In genomic region chr7:121411597-121411979, GRCh38 we compare ENCODE assay signal across 24 cellular contexts.
"Had no signal": no experiment of that assay in that cellular context is flagged by ENCODE, and none has a peak within 500 bp of the region (broad histone marks: within the 10 kb centered on the region; RNA-seq: fewer than 3 reads in every experiment).

No MANE protein-coding gene starts in this region.

- H3K27me3 ChIP-seq: neural progenitor cell, right atrium auricular region, right lobe of liver, stomach, testis, thyroid gland, transverse colon, upper lobe of left lung, vagina had no signal

- H3K4me2 ChIP-seq: neural progenitor cell, smooth muscle cell had no signal

- H3K9ac ChIP-seq: neural progenitor cell, parathyroid adenoma had no signal

- H3K79me2 ChIP-seq: parathyroid adenoma had no signal

- H3K4me1 ChIP-seq: left ventricle myocardium inferior, parathyroid adenoma, right atrium auricular region, right lobe of liver, stomach, testis, thyroid gland, upper lobe of left lung, vagina had no signal

- DNase-seq: islet precursor cell; left ventricle myocardium inferior; naive B cell; natural killer cell; nephron progenitor cell; occipital lobe; right lobe of liver; stimulated activated CD4-positive, alpha-beta T cell treated with anti-CD3 and anti-CD28 coated beads, Interleukin-1b, Interleukin-23, amount 100 ng/mL, for 48 hours; stimulated activated CD4-positive, alpha-beta T cell treated with anti-CD3 and anti-CD28 coated beads, Interleukin-2, amount 100 ng/mL, for 48 hours; stimulated activated CD4-positive, alpha-beta T cell treated with anti-CD3 and anti-CD28 coated beads, Interleukin-4, amount 100 ng/mL, for 4 hours; stimulated activated CD8-positive, alpha-beta memory T cell treated with anti-CD3 and anti-CD28 coated beads, Interleukin-4, amount 100 ng/mL, for 48 hours; stimulated activated naive CD8-positive, alpha-beta T cell treated with anti-CD3 and anti-CD28 coated beads, Interleukin-15, Interleukin-2, amounts not matched to agents 100 U/mL and 50 U/mL, for 24 hours; stomach; testis; thyroid gland; transverse colon; upper lobe of left lung had no signal

- H3K9me3 ChIP-seq: left ventricle myocardium inferior, neutrophil, right atrium auricular region, right lobe of liver, stomach, testis, thyroid gland, transverse colon, upper lobe of left lung, vagina had no signal

- H3K27ac ChIP-seq: left ventricle myocardium inferior, neural progenitor cell, neutrophil, parathyroid adenoma, right atrium auricular region, right lobe of liver, stomach, testis, thyroid gland, transverse colon, upper lobe of left lung, vagina had no signal

- H3K36me3 ChIP-seq: left ventricle myocardium inferior, neural progenitor cell, neutrophil, right atrium auricular region, right lobe of liver, stomach, thyroid gland, transverse colon, upper lobe of left lung, vagina had no signal

- ATAC-seq: natural killer cell; right lobe of liver; stimulated activated naive CD8-positive, alpha-beta T cell treated with anti-CD3 and anti-CD28 coated beads, Interleukin-15, Interleukin-2, amounts not matched to agents 100 U/mL and 50 U/mL, for 24 hours had no signal

- H3K4me3 ChIP-seq: left ventricle myocardium inferior, lung, neural progenitor cell, right atrium auricular region, right lobe of liver, smooth muscle cell, stomach, testis, thyroid gland, transverse colon, upper lobe of left lung, vagina had no signal

- H2AFZ ChIP-seq: neural progenitor cell, parathyroid adenoma had no signal
